Comparison of ENCODE assay signal across 2 cellular contexts in the genomic region with DNA sequence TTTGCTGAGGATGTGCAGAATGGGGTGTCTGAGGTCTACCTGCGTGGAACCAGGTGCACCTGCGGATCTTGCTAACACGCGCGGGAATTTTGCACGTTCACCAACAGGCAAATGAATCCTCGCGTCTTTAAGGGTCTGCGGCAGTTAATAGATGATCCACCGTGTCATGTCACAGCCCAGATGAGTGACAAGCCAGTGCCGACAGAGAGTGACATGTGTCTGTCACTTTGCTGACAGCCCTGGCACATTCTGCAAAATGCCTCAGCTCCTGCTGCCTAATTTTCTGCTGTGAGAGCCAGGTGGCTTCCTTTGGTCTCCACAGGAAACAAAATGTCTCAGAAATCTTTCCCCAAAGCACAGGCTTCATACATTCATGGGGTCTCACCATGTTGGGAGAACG.
A peak's percentile ranks its signal among the peaks of the same experiment; 100 is the strongest.
TF ChIP-seq lines count a peak whose summit lies in the region.

No MANE protein-coding gene starts in this region.

TF ChIP-seq in HepG2, 621 proteins besides CTCF, POLR2A, EP300 and RAD21:
- TF ChIP-seq ZNF703 (CRISPR knock-in tag; IDR thresholded peaks at IDR 0.05; ENCODE audit: borderline replicate concordance) (no peak), ZSCAN31 (CRISPR knock-in tag; IDR thresholded peaks at IDR 0.05; ENCODE audit: low read depth) (no peak), MBD4 (IDR thresholded peaks at IDR 0.05; ENCODE audit: borderline replicate concordance, low read length) (no peak), ZNF292 (CRISPR knock-in tag; IDR thresholded peaks at IDR 0.05; ENCODE audit: borderline replicate concordance, low read depth) (no peak), ZNF530 (CRISPR knock-in tag; IDR thresholded peaks at IDR 0.05; ENCODE audit: low read depth) (no peak), ZNF326 (CRISPR knock-in tag; IDR thresholded peaks at IDR 0.05; ENCODE audit: borderline replicate concordance) (no peak), ZNF777 (CRISPR knock-in tag; IDR thresholded peaks at IDR 0.05) (no peak), RBAK (CRISPR knock-in tag; IDR thresholded peaks at IDR 0.05) (no peak), TFDP1 (CRISPR knock-in tag; IDR thresholded peaks at IDR 0.05; ENCODE audit: borderline replicate concordance) (no peak)
- TF ChIP-seq, protein P1, sequence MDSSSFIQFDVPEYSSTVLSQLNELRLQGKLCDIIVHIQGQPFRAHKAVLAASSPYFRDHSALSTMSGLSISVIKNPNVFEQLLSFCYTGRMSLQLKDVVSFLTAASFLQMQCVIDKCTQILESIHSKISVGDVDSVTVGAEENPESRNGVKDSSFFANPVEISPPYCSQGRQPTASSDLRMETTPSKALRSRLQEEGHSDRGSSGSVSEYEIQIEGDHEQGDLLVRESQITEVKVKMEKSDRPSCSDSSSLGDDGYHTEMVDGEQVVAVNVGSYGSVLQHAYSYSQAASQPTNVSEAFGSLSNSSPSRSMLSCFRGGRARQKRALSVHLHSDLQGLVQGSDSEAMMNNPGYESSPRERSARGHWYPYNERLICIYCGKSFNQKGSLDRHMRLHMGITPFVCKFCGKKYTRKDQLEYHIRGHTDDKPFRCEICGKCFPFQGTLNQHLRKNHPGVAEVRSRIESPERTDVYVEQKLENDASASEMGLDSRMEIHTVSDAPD (CRISPR knock-in tag; IDR thresholded peaks at IDR 0.05) = no peak

TF ChIP-seq in H1, 55 proteins besides CTCF, POLR2A, EP300 and RAD21:
- peak; percentile 58 for TF ChIP-seq CTBP2 (IDR thresholded peaks at IDR 0.05; ENCODE audit: borderline replicate concordance, insufficient read depth, insufficient read length, low read length)
- TF ChIP-seq NANOG (IDR thresholded peaks at IDR 0.05; ENCODE audit: insufficient read depth, low read depth, low read length, poor library complexity, severe bottlenecking) = no peak
